18 cellular contexts compared by ENCODE assay signal in the genomic region with DNA sequence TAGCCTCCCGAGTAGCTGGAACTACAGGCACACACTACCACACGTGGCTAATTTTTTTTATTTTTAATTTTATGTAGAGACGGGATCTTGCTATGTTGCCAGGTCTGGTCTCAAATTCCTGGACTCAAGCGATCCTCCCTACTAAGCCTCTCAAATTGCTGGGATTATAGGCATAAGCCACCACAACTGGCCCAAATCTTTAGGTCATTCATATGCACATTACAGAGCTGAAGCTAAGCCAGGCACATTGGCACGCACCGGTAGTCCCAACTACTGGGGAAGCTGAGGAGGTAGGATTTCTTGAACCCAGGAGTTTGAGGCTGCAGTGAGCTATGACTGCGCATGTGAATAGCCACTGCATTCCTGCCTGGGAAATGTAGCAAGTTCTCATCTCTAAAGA.
DNase-seq lines count a peak whose midpoint lies in the region; ATAC-seq lines count a peak whose summit lies in the region.
"Had no signal": no experiment of that assay in that cellular context is flagged by ENCODE, and none has a peak within 500 bp of the region (broad histone marks: within the 10 kb centered on the region; RNA-seq: fewer than 3 reads in every experiment).

No MANE protein-coding gene starts in this region.

- no peaks in the 10 kb centered on the region for H3K27me3 Mint-ChIP-seq in activated CD4-positive, alpha-beta memory T cell treated with anti-CD3 and anti-CD28 coated beads for 36 hours
- H3K27me3 Mint-ChIP-seq: B cell; CD4-positive, alpha-beta T cell had no signal

- no peak overlapping the region for H2BK12ac ChIP-seq in mesenchymal stem cell (ENCODE audit: low read length in 2 of 2)

- H3K36me3 Mint-ChIP-seq in activated CD4-positive, alpha-beta memory T cell treated with anti-CD3 and anti-CD28 coated beads for 36 hours, result no peaks in the 10 kb centered on the region
- H3K36me3 Mint-ChIP-seq: CD8-positive, alpha-beta T cell had no signal

- no peaks in the 10 kb centered on the region for H3K36me3 ChIP-seq in HAP-1 (replicated peaks)
- H3K36me3 ChIP-seq in mesenchymal stem cell (ENCODE audit: control insufficient read depth in 1 of 2, insufficient read depth in 2 of 2, low read depth in 1 of 2, low read length in 2 of 2), result no peaks in the 10 kb centered on the region
- H3K36me3 ChIP-seq: BLaER1 treated with 17β-estradiol and CSF1 and Interleukin-3, amounts not matched to agents 10 nM and 100 nM had no signal

- no peak overlapping the region for H3K4ac ChIP-seq in mesenchymal stem cell (ENCODE audit: low read depth in 1 of 2, low read length in 2 of 2)

- no peak overlapping the region for H2BK5ac ChIP-seq in mesenchymal stem cell (ENCODE audit: low read depth, low read length, poor library complexity, severe bottlenecking)

- no peaks in the 10 kb centered on the region for H3K4me1 Mint-ChIP-seq in activated CD4-positive, alpha-beta memory T cell treated with anti-CD3 and anti-CD28 coated beads for 36 hours (ENCODE audit: low read depth)
- H3K4me1 Mint-ChIP-seq: B cell had no signal

- no peak overlapping the region for H3K18ac ChIP-seq in mesenchymal stem cell (ENCODE audit: low read depth in 1 of 2, low read length in 2 of 2)

- H3K27me3 ChIP-seq in HAP-1 (ENCODE audit: low read depth) (no peaks in the 10 kb centered on the region), mesenchymal stem cell (ENCODE audit: control insufficient read depth in 1 of 2, insufficient read depth in 1 of 2, low read length in 2 of 2) (no peaks in the 10 kb centered on the region)
- H3K27me3 ChIP-seq: BLaER1 treated with 17β-estradiol and CSF1 and Interleukin-3, amounts not matched to agents 10 nM and 100 nM had no signal

- H2BK120ac ChIP-seq in mesenchymal stem cell (ENCODE audit: low read depth, low read length), result no peak overlapping the region

- CTCF ChIA-PET in activated CD4-positive, alpha-beta memory T cell treated with anti-CD3 and anti-CD28 coated beads for 36 hours (lab: Charles Lee), result no interaction called here

- intact Hi-C loops in activated CD4-positive, alpha-beta memory T cell treated with anti-CD3 and anti-CD28 coated beads for 36 hours (cut with micrococcal nuclease), result no loop called here

- peak overlapping the region; percentile 63 for H2BK15ac ChIP-seq in mesenchymal stem cell (ENCODE audit: low read depth, poor library complexity, severe bottlenecking)

- H3K4me3 Mint-ChIP-seq in activated CD4-positive, alpha-beta memory T cell treated with anti-CD3 and anti-CD28 coated beads for 36 hours, result no peak overlapping the region
- H3K4me3 Mint-ChIP-seq: B cell; CD4-positive, alpha-beta T cell; CD8-positive, alpha-beta T cell had no signal

- in situ Hi-C loops in HAP-1 (cut with MboI; ENCODE audit: low sequenced_read_pairs), result no loop called here

- H3K79me1 ChIP-seq in mesenchymal stem cell (replicated peaks; ENCODE audit: low read length, poor library complexity, severe bottlenecking), result no peaks in the 10 kb centered on the region

- H3K4me2 ChIP-seq in mesenchymal stem cell (ENCODE audit: low read length, poor library complexity, severe bottlenecking), result no peak overlapping the region
- H3K4me2 ChIP-seq: A549; BLaER1 treated with 17β-estradiol and CSF1 and Interleukin-3, amounts not matched to agents 10 nM and 100 nM had no signal

- H4K8ac ChIP-seq in mesenchymal stem cell (ENCODE audit: low read length), result peak overlapping the region; percentile 31

- no peak overlapping the region for H2AK5ac ChIP-seq in mesenchymal stem cell (ENCODE audit: low read length, severe bottlenecking)

- peaks cover 18% of the 10 kb centered on the region for H3K4me1 ChIP-seq in HAP-1
- no peaks in the 10 kb centered on the region for H3K4me1 ChIP-seq in mesenchymal stem cell (ENCODE audit: control insufficient read depth, insufficient read depth, low read depth, low read length)
- H3K4me1 ChIP-seq: A549; BLaER1 treated with 17β-estradiol and CSF1 and Interleukin-3, amounts not matched to agents 10 nM and 100 nM had no signal

- no peak overlapping the region for H3K27ac Mint-ChIP-seq in activated CD4-positive, alpha-beta memory T cell treated with anti-CD3 and anti-CD28 coated beads for 36 hours
- H3K27ac Mint-ChIP-seq: B cell; CD4-positive, alpha-beta T cell; CD8-positive, alpha-beta T cell had no signal

- no peak overlapping the region for H3K14ac ChIP-seq in mesenchymal stem cell (ENCODE audit: low read length in 2 of 2)

- H3K4me3 ChIP-seq in HAP-1 (no peak overlapping the region), mesenchymal stem cell (ENCODE audit: insufficient read depth in 1 of 2, low read depth in 1 of 2, low read length in 2 of 2) (no peak overlapping the region)
- H3K4me3 ChIP-seq: A549; BLaER1 treated with 17β-estradiol and CSF1 and Interleukin-3, amounts not matched to agents 10 nM and 100 nM had no signal

- no peak overlapping the region for H3K23ac ChIP-seq in mesenchymal stem cell (ENCODE audit: low read length in 2 of 2)

- no peak overlapping the region for H2AFZ ChIP-seq in mesenchymal stem cell (ENCODE audit: low read depth, low read length)

- H3K9me3 ChIP-seq in HAP-1 (no peaks in the 10 kb centered on the region), mesenchymal stem cell (ENCODE audit: control insufficient read depth, low read length) (no peaks in the 10 kb centered on the region)
- H3K9me3 ChIP-seq: A549; BLaER1 treated with 17β-estradiol and CSF1 and Interleukin-3, amounts not matched to agents 10 nM and 100 nM; Caco-2 had no signal

- H4K91ac ChIP-seq in mesenchymal stem cell (ENCODE audit: low read length), result no peak overlapping the region

- no peaks in the 10 kb centered on the region for H3K9me3 Mint-ChIP-seq in activated CD4-positive, alpha-beta memory T cell treated with anti-CD3 and anti-CD28 coated beads for 36 hours
- H3K9me3 Mint-ChIP-seq: CD4-positive, alpha-beta T cell; CD8-positive, alpha-beta T cell had no signal

- H3K9ac ChIP-seq in mesenchymal stem cell (ENCODE audit: low read length), result no peak overlapping the region
- H3K9ac ChIP-seq: BLaER1 treated with 17β-estradiol and CSF1 and Interleukin-3, amounts not matched to agents 10 nM and 100 nM had no signal

- peak; percentile 51 to 54 for DNase-seq in HAP-1 (ENCODE audit: low spot score in 2 of 2)
- DNase-seq in NCI-H82 treated with DMSO at 0.1 percent for 48 hours (lab: John Stamatoyannopoulos, UW; ENCODE audit: unreplicated experiment), result peak; percentile 43
- DNase-seq in mesenchymal stem cell, result no peak
- no peak for DNase-seq in occipital lobe (lab: John Stamatoyannopoulos, UW)
- no peak for DNase-seq in activated CD8-positive, alpha-beta memory T cell treated with anti-CD3 and anti-CD28 coated beads, Interleukin-2, amount 50 U/mL, for 48 hours
- no peak for DNase-seq in activated CD4-positive, alpha-beta memory T cell treated with anti-CD3 and anti-CD28 coated beads for 36 hours
- no peak for DNase-seq in stimulated activated naive CD8-positive, alpha-beta T cell treated with anti-CD3 and anti-CD28 coated beads, Interleukin-15, Interleukin-2, amounts not matched to agents 100 U/mL and 50 U/mL, for 24 hours
- DNase-seq: AML-193; Caco-2; Calu3; CD4-positive, alpha-beta T cell; CD8-positive, alpha-beta T cell; DMS79 treated with DMSO at 0.1 percent for 48 hours; GF-D8 had no signal

- 86% methylated on average over 4 of the region's 7 CpGs for WGBS in mesenchymal stem cell

- POLR2A ChIA-PET in activated CD4-positive, alpha-beta memory T cell treated with anti-CD3 and anti-CD28 coated beads for 36 hours (lab: Charles Lee), result no interaction called here

- no peak for ATAC-seq in stimulated activated naive CD8-positive, alpha-beta T cell treated with anti-CD3 and anti-CD28 coated beads, Interleukin-15, Interleukin-2, amounts not matched to agents 100 U/mL and 50 U/mL, for 24 hours
- ATAC-seq: A549; CD8-positive, alpha-beta T cell had no signal

- no peak overlapping the region for H3K27ac ChIP-seq in mesenchymal stem cell (ENCODE audit: low read length, poor library complexity, severe bottlenecking)
- H3K27ac ChIP-seq: A549; BLaER1 treated with 17β-estradiol and CSF1 and Interleukin-3, amounts not matched to agents 10 nM and 100 nM; C4-2B had no signal

Comparison
In these comparisons a context has a peak if more than half of its experiments do, and no peak if none do; other contexts are left out.
1. DNase-seq: peak in HAP-1 (2 of 2) and NCI-H82 treated with DMSO at 0.1 percent for 48 hours (single experiment); none in mesenchymal stem cell (single experiment), occipital lobe (single experiment), activated CD8-positive, alpha-beta memory T cell treated with anti-CD3 and anti-CD28 coated beads, Interleukin-2, amount 50 U/mL, for 48 hours (single experiment), activated CD4-positive, alpha-beta memory T cell treated with anti-CD3 and anti-CD28 coated beads for 36 hours (single experiment) and stimulated activated naive CD8-positive, alpha-beta T cell treated with anti-CD3 and anti-CD28 coated beads, Interleukin-15, Interleukin-2, amounts not matched to agents 100 U/mL and 50 U/mL, for 24 hours (single experiment).